Comparison of ENCODE assay signal across 8 cellular contexts in genomic region chr9:109453210-109453842, GRCh38. TPM values are rescaled to one million over a fixed set of nuclear protein-coding genes. Genes with fewer than 3 reads are reported as not detected.
A peak's percentile ranks its signal among the peaks of the same experiment; 100 is the strongest.
DNase-seq lines count a peak whose midpoint lies in the region; ATAC-seq and TF ChIP-seq lines count a peak whose summit lies in the region.

No MANE protein-coding gene starts in this region.

- H3K4me1 ChIP-seq in ACC112 (ENCODE audit: control insufficient read depth, insufficient read depth, low read length, unreplicated experiment) = peaks cover 8% of the 10 kb centered on the region

- no peak for TF ChIP-seq CTCF in astrocyte of the spinal cord (IDR thresholded peaks at IDR 0.05; ENCODE audit: low read depth, low read length)

- H3K36me3 ChIP-seq in ACC112 (ENCODE audit: insufficient read depth, low read length) = no peaks in the 10 kb centered on the region

- H2AFZ ChIP-seq in ACC112 (ENCODE audit: low read length, unreplicated experiment) = no peak overlapping the region

- no peaks in the 10 kb centered on the region for H3K27me3 ChIP-seq in ACC112 (ENCODE audit: insufficient read depth, low read length)

- peak; percentile 99 for DNase-seq in M059J (ENCODE audit: low read depth)
- DNase-seq in astrocyte of the spinal cord (ENCODE audit: low read depth, low spot score) = peak; percentile 54
- peak; percentile 96 for DNase-seq in iris pigment epithelial cell (ENCODE audit: low read depth)
- no peak for DNase-seq in UCSD-AML1 (lab: John Stamatoyannopoulos, UW; ENCODE audit: unreplicated experiment)
- no peak for DNase-seq in NCI-H748 (lab: John Stamatoyannopoulos, UW; ENCODE audit: unreplicated experiment)

- in situ Hi-C loops in astrocyte of the spinal cord (cut with HindIII; ENCODE audit: low sequenced_read_pairs) = no loop called here

- ATAC-seq in GM18502 (IDR thresholded peaks at IDR 0.05; ENCODE audit: poor library complexity, unreplicated experiment) (no peak), HG02970 (IDR thresholded peaks at IDR 0.05; ENCODE audit: low FRiP score, unreplicated experiment) (no peak)

- H3K4me3 ChIP-seq in ACC112 (ENCODE audit: low read depth, low read length) (no peak overlapping the region), astrocyte of the spinal cord (ENCODE audit: low read depth, low read length) (no peak overlapping the region)

- peak overlapping the region; percentile 35 for H3K27ac ChIP-seq in ACC112 (ENCODE audit: low read depth, low read length)

- H3K79me2 ChIP-seq in ACC112 (ENCODE audit: control insufficient read depth, insufficient read depth, low read length, unreplicated experiment) = no peaks in the 10 kb centered on the region

RNA-seq across cellular contexts. Expression of gene PTPN3, which starts 44.8 kb away (rescaled TPM):
- total RNA-seq in M059J (2014; rRNA removed; shearing (Covaris generic)) = 7.3 and 9.9 TPM in 2 replicates

Comparison
In these comparisons a context has a peak if more than half of its experiments do, and no peak if none do; other contexts are left out.
1. DNase-seq: peak in M059J (single experiment), astrocyte of the spinal cord (single experiment) and iris pigment epithelial cell (single experiment); none in UCSD-AML1 (single experiment) and NCI-H748 (single experiment).